1 cellular context compared by ENCODE assay signal in the genomic region with DNA sequence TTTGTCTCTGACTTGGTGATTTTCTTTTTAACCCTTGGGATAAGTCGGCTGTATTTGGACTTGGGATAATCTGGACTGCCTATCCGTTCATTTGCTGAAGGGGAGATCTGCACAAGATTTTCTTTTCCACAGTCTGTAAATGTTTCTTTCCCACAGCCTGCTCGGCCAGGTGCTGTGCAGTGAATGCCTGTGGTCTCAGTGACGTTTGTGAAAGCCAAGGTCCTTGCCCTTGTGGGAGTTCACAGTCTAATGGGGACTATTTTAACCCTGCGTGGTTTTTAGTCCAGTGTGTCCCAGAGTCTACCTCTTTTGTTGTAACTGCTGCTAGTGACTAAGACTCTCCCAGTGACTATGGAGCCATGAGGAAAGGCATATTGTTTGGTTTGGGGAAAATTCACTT.
TF ChIP-seq lines count a peak whose summit lies in the region.

No MANE protein-coding gene starts in this region.

TF ChIP-seq in GM23338, 12 proteins besides CTCF, POLR2A, EP300 and RAD21 (continued from another document):
- TF ChIP-seq EZH2phosphoT487 (IDR thresholded peaks at IDR 0.05; ENCODE audit: unreplicated experiment) (no peak), POLR2AphosphoS5 (IDR thresholded peaks at IDR 0.05; ENCODE audit: low read depth) (no peak), ZNF331 (CRISPR knock-in tag; IDR thresholded peaks at IDR 0.05; ENCODE audit: low read depth) (no peak), STAT1 (IDR thresholded peaks at IDR 0.05; ENCODE audit: unreplicated experiment) (no peak), EZH2 (IDR thresholded peaks at IDR 0.05; ENCODE audit: low read depth, unreplicated experiment) (no peak), CREB1 (CRISPR knock-in tag; IDR thresholded peaks at IDR 0.05; ENCODE audit: low read depth) (no peak), ZNF114 (CRISPR knock-in tag; IDR thresholded peaks at IDR 0.05) (no peak)
- TF ChIP-seq, protein P1, sequence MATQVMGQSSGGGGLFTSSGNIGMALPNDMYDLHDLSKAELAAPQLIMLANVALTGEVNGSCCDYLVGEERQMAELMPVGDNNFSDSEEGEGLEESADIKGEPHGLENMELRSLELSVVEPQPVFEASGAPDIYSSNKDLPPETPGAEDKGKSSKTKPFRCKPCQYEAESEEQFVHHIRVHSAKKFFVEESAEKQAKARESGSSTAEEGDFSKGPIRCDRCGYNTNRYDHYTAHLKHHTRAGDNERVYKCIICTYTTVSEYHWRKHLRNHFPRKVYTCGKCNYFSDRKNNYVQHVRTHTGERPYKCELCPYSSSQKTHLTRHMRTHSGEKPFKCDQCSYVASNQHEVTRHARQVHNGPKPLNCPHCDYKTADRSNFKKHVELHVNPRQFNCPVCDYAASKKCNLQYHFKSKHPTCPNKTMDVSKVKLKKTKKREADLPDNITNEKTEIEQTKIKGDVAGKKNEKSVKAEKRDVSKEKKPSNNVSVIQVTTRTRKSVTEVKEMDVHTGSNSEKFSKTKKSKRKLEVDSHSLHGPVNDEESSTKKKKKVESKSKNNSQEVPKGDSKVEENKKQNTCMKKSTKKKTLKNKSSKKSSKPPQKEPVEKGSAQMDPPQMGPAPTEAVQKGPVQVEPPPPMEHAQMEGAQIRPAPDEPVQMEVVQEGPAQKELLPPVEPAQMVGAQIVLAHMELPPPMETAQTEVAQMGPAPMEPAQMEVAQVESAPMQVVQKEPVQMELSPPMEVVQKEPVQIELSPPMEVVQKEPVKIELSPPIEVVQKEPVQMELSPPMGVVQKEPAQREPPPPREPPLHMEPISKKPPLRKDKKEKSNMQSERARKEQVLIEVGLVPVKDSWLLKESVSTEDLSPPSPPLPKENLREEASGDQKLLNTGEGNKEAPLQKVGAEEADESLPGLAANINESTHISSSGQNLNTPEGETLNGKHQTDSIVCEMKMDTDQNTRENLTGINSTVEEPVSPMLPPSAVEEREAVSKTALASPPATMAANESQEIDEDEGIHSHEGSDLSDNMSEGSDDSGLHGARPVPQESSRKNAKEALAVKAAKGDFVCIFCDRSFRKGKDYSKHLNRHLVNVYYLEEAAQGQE (IDR thresholded peaks at IDR 0.05; ENCODE audit: unreplicated experiment): no peak
